Comparison of ENCODE assay signal across 11 cellular contexts in genomic region chr22:29555065-29555644, GRCh38. TPM values are rescaled to one million over a fixed set of nuclear protein-coding genes. Genes with fewer than 3 reads are reported as not detected.
DNase-seq lines count a peak whose midpoint lies in the region; ATAC-seq and TF ChIP-seq lines count a peak whose summit lies in the region.
"Had no signal": no experiment of that assay in that cellular context is flagged by ENCODE, and none has a peak within 500 bp of the region (broad histone marks: within the 10 kb centered on the region; RNA-seq: fewer than 3 reads in every experiment).

No MANE protein-coding gene starts in this region.

- peaks cover 26% of the 10 kb centered on the region for H3K36me3 ChIP-seq in OCI-LY7 (ENCODE audit: insufficient read depth, low read length)

- TSS peak; percentile 65 for BruUV-seq in OCI-LY7 (replicated peaks; lab: Mats Ljungman, UMichigan)

- DNase-seq in OCI-LY7 (ENCODE audit: low spot score) (no peak), dorsolateral prefrontal cortex (peak in 2 of 10 donors; percentile 11 to 45), OCI-M1 (lab: John Stamatoyannopoulos, UW) (no peak), NCI-H510A (lab: John Stamatoyannopoulos, UW) (no peak), ureter (ENCODE audit: low spot score) (no peak)
- DNase-seq: NCI-H526, sigmoid colon, T1000 had no signal

- POLR2A ChIA-PET in OCI-LY7 (lab: Charles Lee) = no interaction called here

- no peaks in the 10 kb centered on the region for H3K9me3 ChIP-seq in OCI-LY7 (ENCODE audit: low read length)
- H3K9me3 ChIP-seq: sigmoid colon had no signal

- peaks cover 6% of the 10 kb centered on the region for H3K4me1 ChIP-seq in OCI-LY7 (ENCODE audit: insufficient read depth, low read length, poor library complexity, severe bottlenecking)

- CTCF ChIA-PET in OCI-LY7 (lab: Charles Lee; ENCODE audit: unreplicated experiment) = no interaction called here

- H3K9me3 Mint-ChIP-seq in nephron = no peaks in the 10 kb centered on the region

- no peak overlapping the region for H2AFZ ChIP-seq in OCI-LY7 (ENCODE audit: low read length)

- H3K4me3 Mint-ChIP-seq in nephron = peak overlapping the region; percentile 63 to 79 (median 71)

- no peak overlapping the region for H3K4me2 ChIP-seq in OCI-LY7 (ENCODE audit: low read length)

- no peaks in the 10 kb centered on the region for H3K9me2 ChIP-seq in OCI-LY7 (ENCODE audit: insufficient read depth, low read length)

- H3K79me2 ChIP-seq in OCI-LY7 (ENCODE audit: insufficient read depth, low read depth, low read length) = peaks cover 6% of the 10 kb centered on the region; the same call in 1 of the 2 replicates

- no peaks in the 10 kb centered on the region for H4K20me1 ChIP-seq in OCI-LY7 (ENCODE audit: insufficient read depth, low read length)

- peak overlapping the region; percentile 77 to 92 (median 86) for H3K27ac Mint-ChIP-seq in nephron

- no peaks in the 10 kb centered on the region for H3K27me3 Mint-ChIP-seq in nephron (ENCODE audit: low read depth)

- H3K27me3 ChIP-seq in dorsolateral prefrontal cortex = no peaks in the 10 kb centered on the region
- H3K27me3 ChIP-seq: sigmoid colon had no signal

- intact Hi-C loops in OCI-LY7 (cut with micrococcal nuclease; ENCODE audit: unreplicated experiment) = loop anchor here (10.0 kb wide), 1 partner anchor 60 kb away; no protein-coding TSS in a partner anchor
- intact Hi-C loops in dorsolateral prefrontal cortex (cut with DNase I) = loop anchor here in 1 of 2 donors (10.0 kb wide), 1 partner anchor 290 kb away; the partner anchor contains the start of genes EWSR1 and RHBDD3

- H3K27ac ChIP-seq in C4-2B (peak overlapping the region; percentile 70), OCI-LY7 (ENCODE audit: low read depth, low read length, poor library complexity, severe bottlenecking) (no peak overlapping the region), dorsolateral prefrontal cortex (peak overlapping the region in 44 of 59 donors; percentile 0 to 98 (median 92))

- H3K4me3 ChIP-seq in OCI-LY7 (ENCODE audit: low read depth, low read length, poor library complexity, severe bottlenecking) (no peak overlapping the region), dorsolateral prefrontal cortex (no peak overlapping the region)

- ATAC-seq in HG03095 (IDR thresholded peaks at IDR 0.05; ENCODE audit: unreplicated experiment) = no peak

- peaks cover 11% of the 10 kb centered on the region for H3K4me1 Mint-ChIP-seq in nephron

- TF ChIP-seq CTCF in C4-2B (conservative IDR thresholded peaks at IDR 0.05) (no peak), OCI-LY7 (conservative IDR thresholded peaks at IDR 0.05; ENCODE audit: low read length) (no peak), dorsolateral prefrontal cortex (IDR thresholded peaks at IDR 0.05 in 54 of 56, conservative IDR thresholded peaks at IDR 0.05 in 2 of 56; ENCODE audit: low read depth in 1 of 56, partially characterized antibody in 56 of 56) (no peak), nephron (IDR thresholded peaks at IDR 0.05; ENCODE audit: unreplicated experiment in 3 of 3) (no peak)

- H3K36me3 Mint-ChIP-seq in nephron (ENCODE audit: low read depth) = peaks cover 54% of the 10 kb centered on the region

RNA-seq across cellular contexts. Expression of gene THOC5, which starts 1.6 kb away (rescaled TPM):
- 35.9 and 38.5 TPM in 2 replicates for total RNA-seq in OCI-LY7 (2014; rRNA removed; shearing (Covaris generic))
- total RNA-seq in OCI-LY7 (2022) (52.7 and 56.7 TPM in 2 replicates), dorsolateral prefrontal cortex (10 to 100 TPM; 37.2 to 74.1 (median 51.8) TPM), ureter (42.4 TPM)

RNA-seq across cellular contexts. Expression of gene NIPSNAP1, which starts 25.8 kb away (rescaled TPM):
- 49.4 and 51.8 TPM in 2 replicates for total RNA-seq in OCI-LY7 (2014; rRNA removed; shearing (Covaris generic))
- total RNA-seq in OCI-LY7 (2022) (61.1 and 61.9 TPM in 2 replicates), dorsolateral prefrontal cortex (10 to 100 TPM; 40.4 to 91.9 (median 63.1) TPM), ureter (67.8 TPM)

RNA-seq across cellular contexts. Expression of gene NF2, which starts 48.3 kb away (rescaled TPM):
- 20.8 and 22.2 TPM in 2 replicates for total RNA-seq in OCI-LY7 (2014; rRNA removed; shearing (Covaris generic))
- total RNA-seq in OCI-LY7 (2022) (31.6 and 34.8 TPM in 2 replicates), dorsolateral prefrontal cortex (100 to 1,000 TPM in 3 of 120 experiments, 10 to 100 TPM in 117; 34.6 to 110 (median 73.5) TPM), ureter (45.0 TPM)
